In genomic region chr18:49048361-49048760, GRCh38 we compare ENCODE assay signal across 17 cellular contexts.
DNase-seq lines count a peak whose midpoint lies in the region; ATAC-seq, FAIRE-seq and TF ChIP-seq lines count a peak whose summit lies in the region.
"Had no signal": no experiment of that assay in that cellular context is flagged by ENCODE, and none has a peak within 500 bp of the region (broad histone marks: within the 10 kb centered on the region; RNA-seq: fewer than 3 reads in every experiment).

No MANE protein-coding gene starts in this region.

- H3K27me3 ChIP-seq in ACC112 (ENCODE audit: insufficient read depth, low read length) (no peaks in the 10 kb centered on the region), adipocyte (replicated peaks; ENCODE audit: control insufficient read depth, insufficient read depth, low read length) (no peaks in the 10 kb centered on the region), hepatocyte (no peaks in the 10 kb centered on the region)
- H3K27me3 ChIP-seq: adrenal gland, gastrocnemius medialis, testis had no signal

- H3K4me1 Mint-ChIP-seq in type B pancreatic cell (ENCODE audit: unreplicated experiment) = peaks cover 12% of the 10 kb centered on the region

- no peaks in the 10 kb centered on the region for H3K9me2 ChIP-seq in hepatocyte (replicated peaks; ENCODE audit: insufficient read depth)

- H3K9ac ChIP-seq in adipocyte (ENCODE audit: low read length) = peak overlapping the region; percentile 55

- no peaks in the 10 kb centered on the region for H4K20me1 ChIP-seq in hepatocyte (ENCODE audit: insufficient read depth, poor library complexity, severe bottlenecking)

- H2AFZ ChIP-seq in ACC112 (ENCODE audit: low read length, unreplicated experiment) = no peak overlapping the region
- no peak overlapping the region for H2AFZ ChIP-seq in hepatocyte

- DNase-seq in EL (peak; percentile 72), adipocyte (ENCODE audit: low read depth) (peak; percentile 70), hepatocyte (ENCODE audit: low spot score) (no peak), posterior cingulate gyrus (no peak), type B pancreatic cell (ENCODE audit: extremely low spot score, unreplicated experiment) (no peak), H54 (ENCODE audit: insufficient read length, low spot score) (no peak)
- DNase-seq: adrenal gland, gastrocnemius medialis, immature natural killer cell, NCI-H1105, NCI-H446 treated with DMSO at 0.1 percent for 48 hours, occipital lobe, testis had no signal

- no peak for FAIRE-seq in H54 (lab: Jason Lieb, UNC)

- no peak for TF ChIP-seq POLR2A in H54 (IDR thresholded peaks at IDR 0.05; ENCODE audit: low read depth, low read length)

- no peak overlapping the region for H3K4me2 ChIP-seq in hepatocyte

- H3K9me3 ChIP-seq in adipocyte (ENCODE audit: control insufficient read depth, low read length) (no peaks in the 10 kb centered on the region), hepatocyte (ENCODE audit: low read depth) (no peaks in the 10 kb centered on the region)
- H3K9me3 ChIP-seq: adrenal gland, gastrocnemius medialis, testis had no signal

- H3K27me3 Mint-ChIP-seq in type B pancreatic cell = no peaks in the 10 kb centered on the region

- 73% methylated on average over 5 of the region's 5 CpGs for WGBS in hepatocyte (ENCODE audit: low lambda C conversion rate, missing lambda C conversion rate)

- H3K36me3 Mint-ChIP-seq in type B pancreatic cell = peaks cover 5% of the 10 kb centered on the region

- no peak for ATAC-seq in HG03139 (IDR thresholded peaks at IDR 0.05; ENCODE audit: unreplicated experiment)
- ATAC-seq: gastrocnemius medialis had no signal

- H3K9me3 Mint-ChIP-seq in type B pancreatic cell = no peaks in the 10 kb centered on the region
- H3K9me3 Mint-ChIP-seq: dendritic cell treated with granulocyte-macrophage colony-stimulating factor and Interleukin-4, amounts not matched to agents 40 ng/mL and 50 ng/mL, for 4 days; immature natural killer cell had no signal

- intact Hi-C loops in posterior cingulate gyrus (cut with DNase I) = no loop called here

- no peak overlapping the region for H3K4me3 Mint-ChIP-seq in type B pancreatic cell
- H3K4me3 Mint-ChIP-seq: dendritic cell treated with granulocyte-macrophage colony-stimulating factor and Interleukin-4, amounts not matched to agents 40 ng/mL and 50 ng/mL, for 4 days; immature natural killer cell had no signal

- H3K27ac ChIP-seq in ACC112 (ENCODE audit: low read depth, low read length) = peak overlapping the region; percentile 74
- H3K27ac ChIP-seq in hepatocyte = peak overlapping the region; percentile 53
- H3K27ac ChIP-seq: adrenal gland, C4-2B, gastrocnemius medialis, testis had no signal

- no peaks in the 10 kb centered on the region for H3K79me2 ChIP-seq in ACC112 (ENCODE audit: control insufficient read depth, insufficient read depth, low read length, unreplicated experiment)
- H3K79me2 ChIP-seq in hepatocyte = no peaks in the 10 kb centered on the region

- H3K4me1 ChIP-seq in ACC112 (ENCODE audit: control insufficient read depth, insufficient read depth, low read length, unreplicated experiment) = peaks cover 31% of the 10 kb centered on the region
- H3K4me1 ChIP-seq in adipocyte (ENCODE audit: control insufficient read depth, insufficient read depth, low read length) = peaks cover 22% of the 10 kb centered on the region
- peaks cover 6% of the 10 kb centered on the region for H3K4me1 ChIP-seq in hepatocyte (ENCODE audit: insufficient read depth)
- H3K4me1 ChIP-seq: testis had no signal

- H3K36me3 ChIP-seq in ACC112 (ENCODE audit: insufficient read depth, low read length) (no peaks in the 10 kb centered on the region), adipocyte (ENCODE audit: control insufficient read depth, insufficient read depth, low read length, severe bottlenecking) (peaks cover 5% of the 10 kb centered on the region), hepatocyte (replicated peaks; ENCODE audit: insufficient read depth, low read depth) (no peaks in the 10 kb centered on the region)

- H3K27ac Mint-ChIP-seq in type B pancreatic cell = no peak overlapping the region
- H3K27ac Mint-ChIP-seq: dendritic cell treated with granulocyte-macrophage colony-stimulating factor and Interleukin-4, amounts not matched to agents 40 ng/mL and 50 ng/mL, for 4 days; immature natural killer cell had no signal

- H3K4me3 ChIP-seq in ACC112 (ENCODE audit: low read depth, low read length) (peak overlapping the region; percentile 16; the same call in 1 of the 2 replicates), adipocyte (ENCODE audit: low read length) (peak overlapping the region; percentile 39), hepatocyte (no peak overlapping the region)
- H3K4me3 ChIP-seq: adrenal gland, gastrocnemius medialis, testis had no signal

- TF ChIP-seq CTCF in hepatocyte (IDR thresholded peaks at IDR 0.05; ENCODE audit: poor library complexity) (no peak), type B pancreatic cell (conservative IDR thresholded peaks at IDR 0.05) (no peak)

Comparison
In these comparisons a context has a peak if more than half of its experiments do, and no peak if none do; other contexts are left out.
1. DNase-seq: peak in EL (single experiment) and adipocyte (single experiment); none in hepatocyte (single experiment), posterior cingulate gyrus (0 of 10), type B pancreatic cell (single experiment) and H54 (single experiment).